In the genomic region with DNA sequence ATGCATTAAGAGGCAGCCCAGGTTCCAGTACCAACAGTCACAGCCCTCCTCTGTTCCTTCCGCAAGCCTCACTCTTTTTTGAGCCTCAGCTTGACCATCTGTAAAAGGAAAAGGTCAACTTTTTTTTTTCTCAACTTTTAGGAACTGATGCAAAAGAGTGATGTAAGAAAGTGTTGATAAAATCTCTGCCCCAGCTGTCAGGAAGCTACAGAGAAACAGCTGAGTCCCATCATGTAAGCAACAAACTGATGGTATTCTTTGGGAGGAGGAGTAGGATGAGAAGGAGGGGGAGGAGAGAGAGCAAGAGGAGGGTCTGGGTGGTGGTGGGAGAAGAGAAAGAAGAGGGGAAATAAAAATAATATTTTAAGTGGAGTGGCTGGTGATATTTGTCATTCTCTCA, we compare ENCODE assay signal across 15 cellular contexts.
"Had no signal": no experiment of that assay in that cellular context is flagged by ENCODE, and none has a peak within 500 bp of the region (broad histone marks: within the 10 kb centered on the region; RNA-seq: fewer than 3 reads in every experiment).

No MANE protein-coding gene starts in this region.

- H3K9me3 ChIP-seq: ascending aorta, breast epithelium, suprapubic skin had no signal

- H3K36me3 Mint-ChIP-seq: naive thymus-derived CD8-positive, alpha-beta T cell had no signal

- DNase-seq: activated CD4-positive, alpha-beta T cell treated with anti-CD3 and anti-CD28 coated beads, Interleukin-2, amount 10 ng/mL, durations not matched to agents 7 days and 5 days; activated CD8-positive, alpha-beta memory T cell treated with anti-CD3 and anti-CD28 coated beads for 24 hours; activated naive CD4-positive, alpha-beta T cell treated with anti-CD3 and anti-CD28 coated beads for 36 hours; naive thymus-derived CD8-positive, alpha-beta T cell; posterior cingulate gyrus; retina; trophoblast cell had no signal

- H3K4me1 ChIP-seq: ascending aorta, breast epithelium, suprapubic skin had no signal

- H3K4me1 Mint-ChIP-seq: activated CD4-positive, alpha-beta T cell treated with anti-CD3 and anti-CD28 coated beads, Interleukin-2, amount 10 ng/mL, durations not matched to agents 7 days and 5 days; naive thymus-derived CD8-positive, alpha-beta T cell had no signal

- ATAC-seq: esophagus mucosa; naive thymus-derived CD8-positive, alpha-beta T cell had no signal

- H3K27ac Mint-ChIP-seq: activated CD4-positive, alpha-beta T cell treated with anti-CD3 and anti-CD28 coated beads, Interleukin-2, amount 10 ng/mL, durations not matched to agents 7 days and 5 days; activated naive CD4-positive, alpha-beta T cell treated with anti-CD3 and anti-CD28 coated beads for 36 hours; activated T-helper 2 cell treated with anti-CD3 and anti-CD28 coated beads, Interferon-gamma antibody, Interleukin-2, Interleukin-4, amounts not matched to agents 10 μg/mL and 5 μg/mL and 100 μg/mL, durations not matched to agents 14 hours and 24 hours and 36 hours; stimulated activated naive CD8-positive, alpha-beta T cell treated with anti-CD3 and anti-CD28 coated beads, Interleukin-15, Interleukin-2, amounts not matched to agents 100 ng/mL and 50 ng/mL, for 24 hours; T-helper 2 cell treated with Interferon-gamma antibody and Interleukin-4, amounts not matched to agents 5 μg/mL and 100 μg/mL, for 36 hours had no signal

- H3K9me3 Mint-ChIP-seq: activated CD4-positive, alpha-beta T cell treated with anti-CD3 and anti-CD28 coated beads, Interleukin-2, amount 10 ng/mL, durations not matched to agents 7 days and 5 days; activated naive CD4-positive, alpha-beta T cell treated with anti-CD3 and anti-CD28 coated beads for 36 hours; activated T-helper 2 cell treated with anti-CD3 and anti-CD28 coated beads, Interferon-gamma antibody, Interleukin-2, Interleukin-4, amounts not matched to agents 10 μg/mL and 5 μg/mL and 100 μg/mL, durations not matched to agents 14 hours and 24 hours and 36 hours; stimulated activated naive CD8-positive, alpha-beta T cell treated with anti-CD3 and anti-CD28 coated beads, Interleukin-15, Interleukin-2, amounts not matched to agents 100 ng/mL and 50 ng/mL, for 24 hours; T-helper 2 cell treated with Interferon-gamma antibody and Interleukin-4, amounts not matched to agents 5 μg/mL and 100 μg/mL, for 36 hours had no signal

- H3K27me3 Mint-ChIP-seq: activated CD4-positive, alpha-beta T cell treated with anti-CD3 and anti-CD28 coated beads, Interleukin-2, amount 10 ng/mL, durations not matched to agents 7 days and 5 days had no signal

- H3K27me3 ChIP-seq: ascending aorta had no signal

- H3K4me3 ChIP-seq: ascending aorta, breast epithelium, lung, suprapubic skin had no signal

- H3K4me3 Mint-ChIP-seq: activated CD4-positive, alpha-beta T cell treated with anti-CD3 and anti-CD28 coated beads, Interleukin-2, amount 10 ng/mL, durations not matched to agents 7 days and 5 days; activated naive CD4-positive, alpha-beta T cell treated with anti-CD3 and anti-CD28 coated beads for 36 hours; naive thymus-derived CD8-positive, alpha-beta T cell; stimulated activated naive CD8-positive, alpha-beta T cell treated with anti-CD3 and anti-CD28 coated beads, Interleukin-15, Interleukin-2, amounts not matched to agents 100 ng/mL and 50 ng/mL, for 24 hours; T-helper 2 cell treated with Interferon-gamma antibody and Interleukin-4, amounts not matched to agents 5 μg/mL and 100 μg/mL, for 36 hours had no signal

- H3K27ac ChIP-seq: ascending aorta, breast epithelium, suprapubic skin had no signal

- H3K36me3 ChIP-seq: ascending aorta, breast epithelium, suprapubic skin had no signal
